In genomic region chr2:196278491-196278911, GRCh38 we compare ENCODE assay signal across 9 cellular contexts.
DNase-seq lines count a peak whose midpoint lies in the region; ATAC-seq and TF ChIP-seq lines count a peak whose summit lies in the region.
"Had no signal": no experiment of that assay in that cellular context is flagged by ENCODE, and none has a peak within 500 bp of the region (broad histone marks: within the 10 kb centered on the region; RNA-seq: fewer than 3 reads in every experiment).

No MANE protein-coding gene starts in this region.

- ATAC-seq in GM19035 (IDR thresholded peaks at IDR 0.05; ENCODE audit: unreplicated experiment): no peak

- DNase-seq in LHCN-M2 (ENCODE audit: low read depth) (peak; percentile 89), fibroblast of gingiva (ENCODE audit: low read depth) (peak; percentile 2), hippocampal formation (lab: John Stamatoyannopoulos, UW) (no peak), GM20000 (ENCODE audit: low spot score) (no peak)
- DNase-seq in activated CD8-positive, alpha-beta memory T cell treated with anti-CD3 and anti-CD28 coated beads, Interleukin-2, amount 50 U/mL, for 48 hours: peak; percentile 71
- peak in 2 of 3 experiments; percentile 32 to 59 for DNase-seq in stimulated activated CD4-positive, alpha-beta T cell treated with anti-CD3 and anti-CD28 coated beads, TNF-alpha, amount 100 ng/mL, for 24 hours (ENCODE audit: low read depth in 3 of 3)
- DNase-seq: ovary, substantia nigra had no signal

- no peak for TF ChIP-seq CTCF in GM20000 (IDR thresholded peaks at IDR 0.05; ENCODE audit: extremely low read depth, missing control alignments)

Comparison
In these comparisons a context has a peak if more than half of its experiments do, and no peak if none do; other contexts are left out.
1. DNase-seq: peak in LHCN-M2 (single experiment), activated CD8-positive, alpha-beta memory T cell treated with anti-CD3 and anti-CD28 coated beads, Interleukin-2, amount 50 U/mL, for 48 hours (single experiment), fibroblast of gingiva (single experiment) and stimulated activated CD4-positive, alpha-beta T cell treated with anti-CD3 and anti-CD28 coated beads, TNF-alpha, amount 100 ng/mL, for 24 hours (2 of 3); none in hippocampal formation (0 of 2) and GM20000 (single experiment).